ENCODE assay signal across 9 cellular contexts in the genomic region with DNA sequence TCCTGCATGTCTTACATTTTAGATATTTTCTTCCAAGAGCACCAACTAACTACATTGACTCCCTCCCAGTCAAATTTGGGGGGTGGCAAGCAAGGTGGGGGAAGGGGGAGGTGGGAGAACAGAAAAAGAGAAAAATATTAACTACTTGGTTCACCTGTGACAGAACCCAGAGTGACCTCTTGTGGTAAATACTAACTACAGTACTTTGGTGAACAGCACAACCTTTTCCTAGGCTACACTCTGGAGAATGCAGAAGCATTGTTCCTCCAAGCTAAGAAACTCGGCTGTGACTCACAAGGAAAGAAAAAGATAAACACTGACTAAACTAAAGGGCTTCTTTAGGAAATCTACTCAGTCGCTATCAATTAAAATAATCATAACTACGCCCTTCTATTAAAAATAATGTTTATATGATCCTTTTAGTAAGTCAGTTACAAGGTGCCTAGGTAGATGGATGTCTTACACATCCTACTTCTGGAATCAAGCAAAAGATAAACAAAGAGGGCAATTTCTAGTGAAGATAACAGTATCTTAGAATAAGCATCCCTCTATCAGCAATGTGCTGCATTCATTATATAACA. TPM values are rescaled to one million over a fixed set of nuclear protein-coding genes. Genes with fewer than 3 reads are reported as not detected.
DNase-seq lines count a peak whose midpoint lies in the region; ATAC-seq and TF ChIP-seq lines count a peak whose summit lies in the region.
"Had no signal": no experiment of that assay in that cellular context is flagged by ENCODE, and none has a peak within 500 bp of the region (broad histone marks: within the 10 kb centered on the region; RNA-seq: fewer than 3 reads in every experiment).

No MANE protein-coding gene starts in this region.

- peaks cover 60% of the 10 kb centered on the region for H3K27me3 Mint-ChIP-seq in mesothelial cell of epicardium (ENCODE audit: low read depth)

- intact Hi-C loops in sciatic nerve (cut with DNase I): no loop called here

- H3K9me3 Mint-ChIP-seq in mesothelial cell of epicardium: no peaks in the 10 kb centered on the region

- H3K4me3 ChIP-seq in GM12865 (ENCODE audit: low read depth, low read length): no peak overlapping the region
- no peak overlapping the region for H3K4me3 ChIP-seq in astrocyte of the cerebellum (ENCODE audit: low read depth, low read length)
- H3K4me3 ChIP-seq: HAP-1 had no signal

- no peak overlapping the region for H3K27ac Mint-ChIP-seq in mesothelial cell of epicardium

- no peaks in the 10 kb centered on the region for H3K36me3 Mint-ChIP-seq in mesothelial cell of epicardium

- peak; percentile 8 for TF ChIP-seq CTCF in GM12865 (IDR thresholded peaks at IDR 0.05; ENCODE audit: insufficient read depth, low read depth, low read length, missing control alignments)
- peak; percentile 39 for TF ChIP-seq CTCF in astrocyte of the cerebellum (IDR thresholded peaks at IDR 0.05; ENCODE audit: low read depth, low read length, missing control alignments)
- TF ChIP-seq CTCF in mesothelial cell of epicardium (IDR thresholded peaks at IDR 0.05; ENCODE audit: unreplicated experiment): peak; percentile 25

- DNase-seq in GM12865 (ENCODE audit: low read depth) (peak; percentile 10), NCI-H146 (lab: John Stamatoyannopoulos, UW) (peak; percentile 48), astrocyte of the cerebellum (ENCODE audit: low read depth) (peak; percentile 29), mesothelial cell of epicardium (ENCODE audit: low spot score in 2 of 2, unreplicated experiment in 2 of 2) (no peak), NCI-H526 treated with DMSO at 0.1 percent for 48 hours (lab: John Stamatoyannopoulos, UW) (no peak), sciatic nerve (ENCODE audit: low spot score) (no peak), NK-92 (lab: John Stamatoyannopoulos, UW; ENCODE audit: unreplicated experiment) (no peak), germinal center (ENCODE audit: low spot score) (no peak)

- no peak overlapping the region for H3K4me3 Mint-ChIP-seq in mesothelial cell of epicardium

- ATAC-seq in sciatic nerve: no peak

- peaks cover 9% of the 10 kb centered on the region for H3K4me1 Mint-ChIP-seq in mesothelial cell of epicardium

- in situ Hi-C loops in astrocyte of the cerebellum (cut with HindIII; ENCODE audit: low sequenced_read_pairs): loop anchor here (10.0 kb wide), 1 partner anchor 885 kb away; no protein-coding TSS in a partner anchor

RNA-seq across cellular contexts. Expression of gene KCNH5, which starts 5.4 kb away (rescaled TPM):
- total RNA-seq in mesothelial cell of epicardium: 2.1 to 2.5 TPM (median 2.3 TPM) in 3 replicates
- total RNA-seq in sciatic nerve: not detected

Comparison
In these comparisons a context has a peak if more than half of its experiments do, and no peak if none do; other contexts are left out.
1. DNase-seq: peak in GM12865 (single experiment), NCI-H146 (single experiment) and astrocyte of the cerebellum (single experiment); none in mesothelial cell of epicardium (0 of 2), NCI-H526 treated with DMSO at 0.1 percent for 48 hours (single experiment), sciatic nerve (single experiment), NK-92 (single experiment) and germinal center (single experiment).
2. Peak in every context shown above with its lines, with median percentiles within 50 percentile points of each other: CTCF ChIP-seq.